In the genomic region with DNA sequence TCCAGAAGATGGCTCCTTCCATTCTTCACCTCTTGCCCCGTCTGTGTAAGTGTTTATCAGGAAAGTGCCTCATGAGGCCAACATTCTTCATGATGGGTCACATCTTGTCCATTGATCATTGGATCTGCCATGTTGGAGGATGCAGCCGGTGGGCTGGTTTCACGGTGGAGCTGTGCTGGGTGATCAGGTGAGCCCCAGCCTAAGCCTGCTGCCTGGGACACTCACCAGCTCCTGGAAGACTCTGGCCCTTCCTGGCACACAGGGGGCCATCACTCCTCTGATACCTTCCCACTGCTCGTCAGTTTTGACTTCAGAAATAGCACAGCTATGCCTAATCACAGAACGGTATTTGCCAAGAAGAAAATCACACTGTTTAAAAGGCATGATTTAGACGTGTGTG, we compare ENCODE assay signal across 25 cellular contexts. TPM values are rescaled to one million over a fixed set of nuclear protein-coding genes. Genes with fewer than 3 reads are reported as not detected.
DNase-seq lines count a peak whose midpoint lies in the region; ATAC-seq and TF ChIP-seq lines count a peak whose summit lies in the region.
"Had no signal": no experiment of that assay in that cellular context is flagged by ENCODE, and none has a peak within 500 bp of the region (broad histone marks: within the 10 kb centered on the region; RNA-seq: fewer than 3 reads in every experiment).

No MANE protein-coding gene starts in this region.

- no peak for DNase-seq in activated CD4-positive, alpha-beta T cell treated with anti-CD3 and anti-CD28 coated beads for 36 hours
- no peak for DNase-seq in activated CD4-positive, alpha-beta T cell treated with anti-CD3 and anti-CD28 coated beads, Interleukin-2, amount 50 U/mL, for 4 hours
- no peak for DNase-seq in CD4-positive, alpha-beta memory T cell
- no peak for DNase-seq in activated T-helper 2 cell treated with anti-CD3 and anti-CD28 coated beads, Interferon-gamma antibody, Interleukin-2, Interleukin-4, amounts not matched to agents 10 μg/mL and 5 μg/mL and 100 μg/mL, durations not matched to agents 14 hours and 24 hours and 36 hours (ENCODE audit: low spot score)
- DNase-seq in mesenteric fat pad (ENCODE audit: low spot score) (peak; percentile 33), smooth muscle cell (lab: John Stamatoyannopoulos, UW; ENCODE audit: unreplicated experiment) (no peak), HuH-7 (ENCODE audit: low spot score) (no peak)
- DNase-seq: AML-193, DMS153, GOT3, IMR-90, NCI-H1417, NCI-H187, NCI-H2107, NCI-H2227 treated with DMSO at 0.1 percent for 48 hours, NCI-H510A treated with DMSO at 0.1 percent for 48 hours, NCI-H82, OCI-M1, Right ventricle myocardium superior had no signal

- no peaks in the 10 kb centered on the region for H4K20me1 ChIP-seq in smooth muscle cell (ENCODE audit: low read depth)

- H3K27ac Mint-ChIP-seq in activated CD4-positive, alpha-beta T cell treated with anti-CD3 and anti-CD28 coated beads for 36 hours: peak overlapping the region; percentile 39
- H3K27ac Mint-ChIP-seq in CD4-positive, alpha-beta memory T cell: peak overlapping the region; percentile 8 to 71 (median 46)
- peak overlapping the region; percentile 81 for H3K27ac Mint-ChIP-seq in activated T-helper 2 cell treated with anti-CD3 and anti-CD28 coated beads, Interferon-gamma antibody, Interleukin-2, Interleukin-4, amounts not matched to agents 10 μg/mL and 5 μg/mL and 100 μg/mL, durations not matched to agents 14 hours and 24 hours and 36 hours

- no peak overlapping the region for H3K9ac ChIP-seq in smooth muscle cell (ENCODE audit: low read depth)

- CTCF ChIA-PET in activated CD4-positive, alpha-beta T cell treated with anti-CD3 and anti-CD28 coated beads for 36 hours (lab: Charles Lee): interaction anchor here (0.6 to 2.0 kb wide), 4 partner anchors 49 to 297 kb away, joined by 3 to 6 read pairs (median 4); no protein-coding TSS in a partner anchor
- CTCF ChIA-PET in CD4-positive, alpha-beta memory T cell (lab: Charles Lee; ENCODE audit: partially characterized antibody): no interaction called here

- no peaks in the 10 kb centered on the region for H3K79me2 ChIP-seq in smooth muscle cell (ENCODE audit: low read depth)

- peaks cover 19% of the 10 kb centered on the region for H3K4me1 ChIP-seq in CD4-positive, alpha-beta memory T cell (ENCODE audit: insufficient read depth, low read length)
- H3K4me1 ChIP-seq in smooth muscle cell (ENCODE audit: low read depth): no peaks in the 10 kb centered on the region

- WGBS in smooth muscle cell (ENCODE audit: low lambda C conversion rate): 87% methylated on average over 6 of the region's 6 CpGs

- no peak overlapping the region for H3K4me2 ChIP-seq in smooth muscle cell

- intact Hi-C loops in activated CD4-positive, alpha-beta T cell treated with anti-CD3 and anti-CD28 coated beads for 36 hours (cut with DNase I, micrococcal nuclease): loop anchor here in 1 of 2 experiments (2.0 kb wide), 1 partner anchor 35 kb away; no protein-coding TSS in a partner anchor
- intact Hi-C loops in CD4-positive, alpha-beta memory T cell (cut with micrococcal nuclease): loop anchor here (2.0 kb wide), 1 partner anchor 17 kb away; no protein-coding TSS in a partner anchor
- intact Hi-C loops in activated T-helper 2 cell treated with anti-CD3 and anti-CD28 coated beads, Interferon-gamma antibody, Interleukin-2, Interleukin-4, amounts not matched to agents 10 μg/mL and 5 μg/mL and 100 μg/mL, durations not matched to agents 14 hours and 24 hours and 36 hours (cut with micrococcal nuclease): loop anchor here (2.0 kb wide), 1 partner anchor 39 kb away; the partner anchor contains the start of gene UBASH3A

- H3K4me3 Mint-ChIP-seq in activated CD4-positive, alpha-beta T cell treated with anti-CD3 and anti-CD28 coated beads for 36 hours: no peak overlapping the region
- no peak overlapping the region for H3K4me3 Mint-ChIP-seq in CD4-positive, alpha-beta memory T cell
- H3K4me3 Mint-ChIP-seq in activated T-helper 2 cell treated with anti-CD3 and anti-CD28 coated beads, Interferon-gamma antibody, Interleukin-2, Interleukin-4, amounts not matched to agents 10 μg/mL and 5 μg/mL and 100 μg/mL, durations not matched to agents 14 hours and 24 hours and 36 hours (ENCODE audit: low read depth): no peak overlapping the region

- H2AFZ ChIP-seq in smooth muscle cell (ENCODE audit: low read depth): no peak overlapping the region

- no peak for ATAC-seq in activated CD4-positive, alpha-beta T cell treated with anti-CD3 and anti-CD28 coated beads for 36 hours
- ATAC-seq in HG03521 (IDR thresholded peaks at IDR 0.05; ENCODE audit: unreplicated experiment): no peak

- H3K27ac ChIP-seq in CD4-positive, alpha-beta memory T cell (ENCODE audit: low read depth, low read length): no peak overlapping the region
- no peak overlapping the region for H3K27ac ChIP-seq in smooth muscle cell (ENCODE audit: low read depth)
- H3K27ac ChIP-seq: 22Rv1, C4-2B, HL-60 had no signal

- H3K4me3 ChIP-seq in CD4-positive, alpha-beta memory T cell (ENCODE audit: low read length in 2 of 2): no peak overlapping the region
- H3K4me3 ChIP-seq in smooth muscle cell: no peak overlapping the region

- H3K4me1 Mint-ChIP-seq in activated CD4-positive, alpha-beta T cell treated with anti-CD3 and anti-CD28 coated beads for 36 hours: peaks cover 51% of the 10 kb centered on the region
- peaks cover 16 to 45% (median 32%) of the 10 kb centered on the region in 4 donors for H3K4me1 Mint-ChIP-seq in CD4-positive, alpha-beta memory T cell
- peaks cover 61% of the 10 kb centered on the region for H3K4me1 Mint-ChIP-seq in activated T-helper 2 cell treated with anti-CD3 and anti-CD28 coated beads, Interferon-gamma antibody, Interleukin-2, Interleukin-4, amounts not matched to agents 10 μg/mL and 5 μg/mL and 100 μg/mL, durations not matched to agents 14 hours and 24 hours and 36 hours (ENCODE audit: low read depth)

- no peak for TF ChIP-seq CTCF in smooth muscle cell (IDR thresholded peaks at IDR 0.05; ENCODE audit: borderline replicate concordance, insufficient read depth, poor library complexity, severe bottlenecking)

- no peaks in the 10 kb centered on the region for H3F3A ChIP-seq in smooth muscle cell (ENCODE audit: low read depth)

- no peaks in the 10 kb centered on the region for H3K9me3 ChIP-seq in CD4-positive, alpha-beta memory T cell (ENCODE audit: control insufficient read depth in 1 of 2, low read length in 2 of 2)
- no peaks in the 10 kb centered on the region for H3K9me3 ChIP-seq in smooth muscle cell (replicated peaks; ENCODE audit: low read depth)

- peaks cover 77% of the 10 kb centered on the region for H3K36me3 ChIP-seq in CD4-positive, alpha-beta memory T cell (ENCODE audit: insufficient read depth, low read length)
- no peaks in the 10 kb centered on the region for H3K36me3 ChIP-seq in smooth muscle cell (ENCODE audit: low read depth)

- H3K9me3 Mint-ChIP-seq in activated CD4-positive, alpha-beta T cell treated with anti-CD3 and anti-CD28 coated beads for 36 hours (ENCODE audit: low read depth): peaks cover 4% of the 10 kb centered on the region
- no peaks in the 10 kb centered on the region for H3K9me3 Mint-ChIP-seq in CD4-positive, alpha-beta memory T cell
- peaks cover 4% of the 10 kb centered on the region for H3K9me3 Mint-ChIP-seq in activated T-helper 2 cell treated with anti-CD3 and anti-CD28 coated beads, Interferon-gamma antibody, Interleukin-2, Interleukin-4, amounts not matched to agents 10 μg/mL and 5 μg/mL and 100 μg/mL, durations not matched to agents 14 hours and 24 hours and 36 hours

- H3K27me3 ChIP-seq in CD4-positive, alpha-beta memory T cell (ENCODE audit: insufficient read depth, low read length): no peaks in the 10 kb centered on the region
- peaks cover 7% of the 10 kb centered on the region for H3K27me3 ChIP-seq in smooth muscle cell (ENCODE audit: low read depth)

- H3K36me3 Mint-ChIP-seq in activated CD4-positive, alpha-beta T cell treated with anti-CD3 and anti-CD28 coated beads for 36 hours (ENCODE audit: low read depth): peaks cover 82% of the 10 kb centered on the region
- peaks cover 68 to 96% of the 10 kb centered on the region in 2 donors for H3K36me3 Mint-ChIP-seq in CD4-positive, alpha-beta memory T cell
- H3K36me3 Mint-ChIP-seq in activated T-helper 2 cell treated with anti-CD3 and anti-CD28 coated beads, Interferon-gamma antibody, Interleukin-2, Interleukin-4, amounts not matched to agents 10 μg/mL and 5 μg/mL and 100 μg/mL, durations not matched to agents 14 hours and 24 hours and 36 hours (ENCODE audit: low read depth): peaks cover 99% of the 10 kb centered on the region

- POLR2A ChIA-PET in activated CD4-positive, alpha-beta T cell treated with anti-CD3 and anti-CD28 coated beads for 36 hours (lab: Charles Lee): no interaction called here
- POLR2A ChIA-PET in CD4-positive, alpha-beta memory T cell (lab: Charles Lee; ENCODE audit: partially characterized antibody): interaction anchor here (1.1 to 2.0 kb wide), 4 partner anchors 16 to 103 kb away, joined by 3 to 9 read pairs (median 6); partner anchors contain the start of gene UBASH3A

- no peaks in the 10 kb centered on the region for H3K27me3 Mint-ChIP-seq in activated CD4-positive, alpha-beta T cell treated with anti-CD3 and anti-CD28 coated beads for 36 hours
- no peaks in the 10 kb centered on the region for H3K27me3 Mint-ChIP-seq in CD4-positive, alpha-beta memory T cell
- H3K27me3 Mint-ChIP-seq in activated T-helper 2 cell treated with anti-CD3 and anti-CD28 coated beads, Interferon-gamma antibody, Interleukin-2, Interleukin-4, amounts not matched to agents 10 μg/mL and 5 μg/mL and 100 μg/mL, durations not matched to agents 14 hours and 24 hours and 36 hours (ENCODE audit: low read depth): no peaks in the 10 kb centered on the region

RNA-seq across cellular contexts. Expression of gene UBASH3A, which starts 38.3 kb away (rescaled TPM):
- 10 to 100 TPM; 37.3 to 39.0 TPM for total RNA-seq in activated CD4-positive, alpha-beta T cell treated with anti-CD3 and anti-CD28 coated beads for 36 hours
- 10 to 100 TPM; 79.3 to 93.6 TPM for total RNA-seq in CD4-positive, alpha-beta memory T cell
- 10 to 100 TPM; 43.1 to 58.0 TPM for polyA plus RNA-seq in CD4-positive, alpha-beta memory T cell
- total RNA-seq in activated T-helper 2 cell treated with anti-CD3 and anti-CD28 coated beads, Interferon-gamma antibody, Interleukin-2, Interleukin-4, amounts not matched to agents 10 μg/mL and 5 μg/mL and 100 μg/mL, durations not matched to agents 14 hours and 24 hours and 36 hours: 86.0 and 87.4 TPM in 2 replicates
- total RNA-seq in mesenteric fat pad (0.32 TPM), smooth muscle cell (not detected in 2 replicates)
- 0.22 TPM in 1 of 2 replicates, not detected in the other for polyA plus RNA-seq in smooth muscle cell
- total RNA-seq: HT1080, IMR-90, M059J, Right ventricle myocardium superior had no signal
- polyA plus RNA-seq: IMR-90 had no signal

RNA-seq across cellular contexts. Expression of gene TMPRSS3, which starts 46.1 kb away (rescaled TPM):
- total RNA-seq in activated CD4-positive, alpha-beta T cell treated with anti-CD3 and anti-CD28 coated beads for 36 hours: 100 to 1,000 TPM in 1 of 2 experiments, 10 to 100 TPM in 1; 99.1 to 113 TPM
- 1 to 10 TPM; 1.8 to 3.2 TPM for total RNA-seq in CD4-positive, alpha-beta memory T cell
- 1 to 10 TPM; 4.2 to 4.5 TPM for polyA plus RNA-seq in CD4-positive, alpha-beta memory T cell
- 81.0 and 88.1 TPM in 2 replicates for total RNA-seq in activated T-helper 2 cell treated with anti-CD3 and anti-CD28 coated beads, Interferon-gamma antibody, Interleukin-2, Interleukin-4, amounts not matched to agents 10 μg/mL and 5 μg/mL and 100 μg/mL, durations not matched to agents 14 hours and 24 hours and 36 hours
- total RNA-seq in mesenteric fat pad: not detected
- 0.09 TPM in 1 of 2 replicates, not detected in the other for total RNA-seq in smooth muscle cell
- not detected in 2 replicates for polyA plus RNA-seq in smooth muscle cell
- total RNA-seq: HT1080, IMR-90, Right ventricle myocardium superior had no signal
- polyA plus RNA-seq: IMR-90 had no signal

RNA-seq across cellular contexts. Expression of gene RSPH1, which starts 54.1 kb away (rescaled TPM):
- total RNA-seq in activated CD4-positive, alpha-beta T cell treated with anti-CD3 and anti-CD28 coated beads for 36 hours: under 1 TPM; 0.21 to 0.34 TPM
- total RNA-seq in CD4-positive, alpha-beta memory T cell: not detected
- polyA plus RNA-seq in CD4-positive, alpha-beta memory T cell: not detected
- total RNA-seq in activated T-helper 2 cell treated with anti-CD3 and anti-CD28 coated beads, Interferon-gamma antibody, Interleukin-2, Interleukin-4, amounts not matched to agents 10 μg/mL and 5 μg/mL and 100 μg/mL, durations not matched to agents 14 hours and 24 hours and 36 hours: not detected in 2 replicates
- total RNA-seq in mesenteric fat pad (0.22 TPM), smooth muscle cell (0.13 TPM in 1 of 2 replicates, not detected in the other)
- 0.16 TPM in 1 of 2 replicates, not detected in the other for polyA plus RNA-seq in smooth muscle cell
- total RNA-seq: HT1080, IMR-90, M059J, Right ventricle myocardium superior had no signal
- polyA plus RNA-seq: IMR-90 had no signal

Comparison
In these comparisons a context has a peak if more than half of its experiments do, and no peak if none do; other contexts are left out.
1. RNA of gene UBASH3A, which starts 38.3 kb away (total RNA-seq): 79.3 to 93.6 TPM in CD4-positive, alpha-beta memory T cell, 86.0 to 87.4 TPM in activated T-helper 2 cell treated with anti-CD3 and anti-CD28 coated beads, Interferon-gamma antibody, Interleukin-2, Interleukin-4, amounts not matched to agents 10 μg/mL and 5 μg/mL and 100 μg/mL, durations not matched to agents 14 hours and 24 hours and 36 hours and 37.3 to 39.0 TPM in activated CD4-positive, alpha-beta T cell treated with anti-CD3 and anti-CD28 coated beads for 36 hours; 0.32 TPM in mesenteric fat pad (single experiment) and not detected in smooth muscle cell; every median in the first group is over 10 times any median in the second.
2. RNA of gene TMPRSS3, which starts 46.1 kb away (total RNA-seq): 99.1 to 113 TPM in activated CD4-positive, alpha-beta T cell treated with anti-CD3 and anti-CD28 coated beads for 36 hours and 81.0 to 88.1 TPM in activated T-helper 2 cell treated with anti-CD3 and anti-CD28 coated beads, Interferon-gamma antibody, Interleukin-2, Interleukin-4, amounts not matched to agents 10 μg/mL and 5 μg/mL and 100 μg/mL, durations not matched to agents 14 hours and 24 hours and 36 hours; 1.8 to 3.2 TPM in CD4-positive, alpha-beta memory T cell, not detected in mesenteric fat pad (single experiment) and 0.09 TPM in smooth muscle cell; every median in the first group is over 10 times any median in the second.
3. Peak in every context shown above with its lines, with median percentiles within 50 percentile points of each other: H3K27ac Mint-ChIP-seq.